Comparison of ENCODE assay signal across 20 cellular contexts in the genomic region with DNA sequence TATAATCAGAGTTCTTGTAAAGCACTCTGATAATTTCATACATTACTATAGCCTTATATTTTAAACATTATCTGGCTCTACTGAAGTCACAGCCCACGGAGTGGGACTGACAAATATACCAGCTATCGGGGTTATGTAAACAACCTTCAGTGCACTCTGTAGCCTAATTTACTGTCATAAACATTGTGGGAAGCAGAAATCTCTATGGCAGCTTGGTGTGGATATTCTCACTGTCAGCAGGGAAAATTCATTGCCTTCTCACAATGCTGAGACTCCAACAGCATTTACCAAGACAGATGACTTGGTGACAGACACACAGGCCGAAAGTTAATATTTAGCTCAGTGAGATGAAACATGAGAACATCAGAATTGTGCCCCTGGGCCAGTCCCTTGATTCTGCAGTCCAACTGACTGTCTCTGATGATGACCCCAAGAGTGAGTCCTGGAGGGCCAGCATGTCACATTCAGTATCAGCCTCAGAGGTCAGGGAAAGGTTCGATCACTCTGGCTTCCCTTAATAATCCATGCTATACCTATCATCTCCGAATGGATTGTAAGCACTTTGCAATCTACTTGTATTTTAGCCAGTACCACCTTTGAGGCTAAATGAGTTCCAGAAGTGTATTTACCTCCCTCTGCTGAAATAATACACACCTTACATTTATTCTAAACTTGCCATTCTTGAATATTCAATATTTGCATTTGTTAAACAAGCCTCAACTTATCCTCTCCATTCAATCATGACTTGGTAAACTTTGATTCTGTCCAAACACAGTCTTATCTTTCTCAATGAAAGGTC.
A peak's percentile ranks its signal among the peaks of the same experiment; 100 is the strongest.
DNase-seq lines count a peak whose midpoint lies in the region; ATAC-seq and TF ChIP-seq lines count a peak whose summit lies in the region.
"Had no signal": no experiment of that assay in that cellular context is flagged by ENCODE, and none has a peak within 500 bp of the region (broad histone marks: within the 10 kb centered on the region; RNA-seq: fewer than 3 reads in every experiment).

No MANE protein-coding gene starts in this region.

- peak overlapping the region; percentile 16 for H3K27ac ChIP-seq in hepatocyte
- H3K27ac ChIP-seq in psoas muscle = no peak overlapping the region
- H3K27ac ChIP-seq: BLaER1 treated with 17β-estradiol and CSF1 and Interleukin-3, amounts not matched to agents 10 nM and 100 nM; tibial artery; WERI-Rb-1 had no signal

- H3K4me3 ChIP-seq in hepatocyte (no peak overlapping the region), psoas muscle (no peak overlapping the region)
- H3K4me3 ChIP-seq: BLaER1 treated with 17β-estradiol and CSF1 and Interleukin-3, amounts not matched to agents 10 nM and 100 nM; GM23338; tibial artery had no signal

- H4K20me1 ChIP-seq in hepatocyte (ENCODE audit: insufficient read depth, poor library complexity, severe bottlenecking) = no peaks in the 10 kb centered on the region
- H4K20me1 ChIP-seq: BLaER1 treated with 17β-estradiol and CSF1 and Interleukin-3, amounts not matched to agents 10 nM and 100 nM had no signal

- H3K4me2 ChIP-seq in hepatocyte = peak overlapping the region; percentile 4
- H3K4me2 ChIP-seq: BLaER1 treated with 17β-estradiol and CSF1 and Interleukin-3, amounts not matched to agents 10 nM and 100 nM; GM23338 had no signal

- no peaks in the 10 kb centered on the region for H3K79me2 ChIP-seq in hepatocyte

- WGBS in hepatocyte (ENCODE audit: low lambda C conversion rate, missing lambda C conversion rate) = 14% methylated on average over 5 of the region's 5 CpGs
- 20 to 32% (median 26%) methylated on average over 5 of the region's 5 CpGs for WGBS in psoas muscle, 3 donors

- no peak overlapping the region for H2AFZ ChIP-seq in hepatocyte

- TF ChIP-seq CTCF in hepatocyte (IDR thresholded peaks at IDR 0.05; ENCODE audit: poor library complexity) (no peak), psoas muscle (IDR thresholded peaks at IDR 0.05) (no peak)

- DNase-seq in NCI-H1417 (lab: John Stamatoyannopoulos, UW) = peak in 2 of 3 experiments; percentile 51 to 65
- DNase-seq in NCI-H1417 treated with DMSO at 0.1 percent for 48 hours (lab: John Stamatoyannopoulos, UW) = no peak
- peak; percentile 68 for DNase-seq in NCI-H146 (lab: John Stamatoyannopoulos, UW)
- peak; percentile 26 for DNase-seq in hepatocyte (ENCODE audit: low spot score)
- no peak for DNase-seq in psoas muscle
- DNase-seq in HUDEP-2 (lab: John Stamatoyannopoulos, UW; ENCODE audit: unreplicated experiment in 76 of 76) = no peak
- no peak for DNase-seq in NCI-H82 treated with DMSO at 0.1 percent for 48 hours (lab: John Stamatoyannopoulos, UW; ENCODE audit: unreplicated experiment)
- DNase-seq: 8988T; activated CD8-positive, alpha-beta T cell treated with anti-CD3 and anti-CD28 coated beads, Interleukin-2, amount 10 ng/mL, durations not matched to agents 7 days and 5 days; caudate nucleus; effector CD4-positive, alpha-beta T cell; EL; NCI-H446 treated with DMSO at 0.1 percent for 48 hours; stimulated activated CD4-positive, alpha-beta T cell treated with anti-CD3 and anti-CD28 coated beads, Interleukin-4, amount 100 ng/mL, for 24 hours; T-cell; tibial artery; WERI-Rb-1 had no signal

- intact Hi-C loops in psoas muscle (cut with DNase I) = no loop called here

- ATAC-seq in psoas muscle (peak in 3 of 4 donors; percentile 29 to 56 (median 54)), HG03460 (IDR thresholded peaks at IDR 0.05; ENCODE audit: unreplicated experiment) (no peak)
- ATAC-seq: activated CD8-positive, alpha-beta T cell treated with anti-CD3 and anti-CD28 coated beads, Interleukin-2, amount 10 ng/mL, durations not matched to agents 7 days and 5 days; GM23338; T-cell had no signal

- H3K36me3 ChIP-seq in hepatocyte (replicated peaks; ENCODE audit: insufficient read depth, low read depth) (no peaks in the 10 kb centered on the region), psoas muscle (ENCODE audit: insufficient read depth in 1 of 2, low read depth in 1 of 2) (no peaks in the 10 kb centered on the region)
- H3K36me3 ChIP-seq: BLaER1 treated with 17β-estradiol and CSF1 and Interleukin-3, amounts not matched to agents 10 nM and 100 nM; tibial artery; WERI-Rb-1 had no signal

- peaks cover 17% of the 10 kb centered on the region for H3K4me1 ChIP-seq in hepatocyte (ENCODE audit: insufficient read depth)
- peaks cover 4% of the 10 kb centered on the region for H3K4me1 ChIP-seq in psoas muscle
- H3K4me1 ChIP-seq: BLaER1 treated with 17β-estradiol and CSF1 and Interleukin-3, amounts not matched to agents 10 nM and 100 nM; tibial artery had no signal

- H3K27me3 ChIP-seq in hepatocyte = no peaks in the 10 kb centered on the region
- H3K27me3 ChIP-seq in psoas muscle (ENCODE audit: insufficient read depth in 3 of 3, low read length in 2 of 3) = peaks cover 0 to 7% (median 3%) of the 10 kb centered on the region in 3 donors
- H3K27me3 ChIP-seq: BLaER1 treated with 17β-estradiol and CSF1 and Interleukin-3, amounts not matched to agents 10 nM and 100 nM; tibial artery had no signal

- H3K9me2 ChIP-seq in hepatocyte (replicated peaks; ENCODE audit: insufficient read depth) = no peaks in the 10 kb centered on the region

- H3K9me3 ChIP-seq in hepatocyte (ENCODE audit: low read depth) (no peaks in the 10 kb centered on the region), psoas muscle (no peaks in the 10 kb centered on the region)
- H3K9me3 ChIP-seq: tibial artery had no signal

Comparison
In these comparisons a context has a peak if more than half of its experiments do, and no peak if none do; other contexts are left out.
1. DNase-seq: peak in NCI-H1417 (2 of 3), NCI-H146 (single experiment) and hepatocyte (single experiment); none in NCI-H1417 treated with DMSO at 0.1 percent for 48 hours (single experiment), psoas muscle (0 of 2), HUDEP-2 (0 of 76) and NCI-H82 treated with DMSO at 0.1 percent for 48 hours (single experiment).